3 cellular contexts compared by ENCODE assay signal in the genomic region with DNA sequence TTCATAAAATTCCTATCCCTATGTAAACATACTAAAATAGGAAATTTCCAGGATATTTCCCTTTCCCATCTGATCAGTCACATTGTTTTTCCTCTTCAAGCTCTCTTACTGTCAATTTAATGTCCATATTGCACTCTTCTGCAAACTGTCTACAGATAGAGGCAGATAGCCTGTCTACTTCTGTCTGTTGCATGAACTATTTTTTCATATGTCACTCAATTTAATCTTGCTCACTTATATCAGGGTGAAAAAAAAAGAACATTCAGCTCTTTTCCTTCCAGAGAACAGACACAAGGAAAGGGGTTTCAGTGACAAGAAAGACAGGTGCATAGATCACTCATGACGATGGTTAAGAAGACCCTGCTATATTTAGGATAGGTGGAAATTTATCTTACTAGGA.
"Had no signal": no experiment of that assay in that cellular context is flagged by ENCODE, and none has a peak within 500 bp of the region (broad histone marks: within the 10 kb centered on the region; RNA-seq: fewer than 3 reads in every experiment).

No MANE protein-coding gene starts in this region.

- DNase-seq: GDM1, GF-D8 had no signal

- H3K4me3 ChIP-seq: GM12878 had no signal
